Comparison of ENCODE assay signal across 8 cellular contexts in genomic region chr9:131417264-131418142, GRCh38. TPM values are rescaled to one million over a fixed set of nuclear protein-coding genes. Genes with fewer than 3 reads are reported as not detected.
DNase-seq lines count a peak whose midpoint lies in the region; TF ChIP-seq lines count a peak whose summit lies in the region.

No MANE protein-coding gene starts in this region.

- no peak overlapping the region for H2BK20ac ChIP-seq in H9 (ENCODE audit: low read depth, low read length, poor library complexity, severe bottlenecking)

- H3K23ac ChIP-seq in H9 (ENCODE audit: insufficient read length, low read depth, low read length), result no peak overlapping the region

- no CpG with 5 or more reads among the region's 13 CpGs for WGBS in H9 (ENCODE audit: extremely low coverage, insufficient read length, low lambda C conversion rate)

- H3K9me3 ChIP-seq in H9 (ENCODE audit: control insufficient read depth, low read depth, low read length) (no peaks in the 10 kb centered on the region), BE2C (peaks cover 3% of the 10 kb centered on the region; the same call in 1 of the 2 replicates)

- H3K36me3 ChIP-seq in BE2C, result peaks cover 13% of the 10 kb centered on the region

- H4K91ac ChIP-seq in H9 (ENCODE audit: insufficient read length, low read depth, low read length), result no peak overlapping the region

- H3K18ac ChIP-seq in H9 (ENCODE audit: insufficient read length, low read depth, low read length), result no peak overlapping the region

- no peak overlapping the region for H2AK5ac ChIP-seq in H9 (ENCODE audit: insufficient read length, low read length)

- no peak overlapping the region for H3T11ph ChIP-seq in H9 (ENCODE audit: low read length)

- H3K27me3 ChIP-seq in H9 (ENCODE audit: insufficient read depth, low read length) (no peaks in the 10 kb centered on the region), BE2C (no peaks in the 10 kb centered on the region)

- H4K20me1 ChIP-seq in H9 (ENCODE audit: control insufficient read depth, insufficient read depth, insufficient read length), result peaks cover 2% of the 10 kb centered on the region

- no peak overlapping the region for H2BK15ac ChIP-seq in H9 (ENCODE audit: low read depth, low read length)

- DNase-seq in CD14-positive monocyte (ENCODE audit: low spot score), result no peak
- DNase-seq in H9, result no peak
- DNase-seq in neural crest cell (ENCODE audit: low read depth, low spot score), result no peak
- no peak for DNase-seq in NCI-H1105 treated with DMSO at 0.1 percent for 48 hours (lab: John Stamatoyannopoulos, UW)
- DNase-seq in BE2C, result no peak
- no peak for DNase-seq in stimulated activated CD4-positive, alpha-beta T cell treated with anti-CD3 and anti-CD28 coated beads, Interleukin-2, amount 100 ng/mL, for 48 hours
- no peak for DNase-seq in cortex of kidney (lab: John Stamatoyannopoulos, UW)

- peaks cover 22 to 26% of the 10 kb centered on the region in 2 donors for H3K36me3 Mint-ChIP-seq in CD14-positive monocyte
- H3K36me3 Mint-ChIP-seq in H9 (ENCODE audit: insufficient read depth in 1 of 3, low read depth in 3 of 3), result peaks cover 16 to 53% (median 52%) of the 10 kb centered on the region in 3 experiments
- peaks cover 52% of the 10 kb centered on the region for H3K36me3 Mint-ChIP-seq in brain
- H3K36me3 Mint-ChIP-seq in neural crest cell (ENCODE audit: low read depth), result peaks cover 17% of the 10 kb centered on the region

- intact Hi-C loops in CD14-positive monocyte (cut with micrococcal nuclease), result no loop called here

- peaks cover 46% of the 10 kb centered on the region for H3K4me1 Mint-ChIP-seq in CD14-positive monocyte
- H3K4me1 Mint-ChIP-seq in H9, result peaks cover 72 to 76% of the 10 kb centered on the region in 2 experiments
- peaks cover 74% of the 10 kb centered on the region for H3K4me1 Mint-ChIP-seq in brain
- H3K4me1 Mint-ChIP-seq in neural crest cell, result peaks cover 64% of the 10 kb centered on the region

- no peak overlapping the region for H4K8ac ChIP-seq in H9 (replicated peaks; ENCODE audit: insufficient read length, low read depth, low read length)

- no peak overlapping the region for H3K4me2 ChIP-seq in H9 (ENCODE audit: insufficient read depth, insufficient read length, low read length)

- H3K79me1 ChIP-seq in H9 (ENCODE audit: insufficient read depth, low read depth, low read length, poor library complexity, severe bottlenecking), result no peaks in the 10 kb centered on the region

- no peak overlapping the region for H2BK120ac ChIP-seq in H9 (ENCODE audit: low read depth, low read length, poor library complexity, severe bottlenecking)

- no peak overlapping the region for H4K5ac ChIP-seq in H9 (ENCODE audit: insufficient read length, low read depth, low read length)

- H3K4me1 ChIP-seq in H9 (ENCODE audit: insufficient read depth, low read length), result peaks cover 22% of the 10 kb centered on the region; the same call in 1 of the 2 replicates
- peaks cover 46% of the 10 kb centered on the region for H3K4me1 ChIP-seq in BE2C

- H3K4ac ChIP-seq in H9 (ENCODE audit: low read depth, low read length), result no peak overlapping the region

- no peak overlapping the region for H2BK5ac ChIP-seq in H9 (ENCODE audit: insufficient read length, low read length)

- H3K9me3 Mint-ChIP-seq in CD14-positive monocyte (no peaks in the 10 kb centered on the region), H9 (peaks cover 9% of the 10 kb centered on the region in 2 experiments), brain (peaks cover 7 to 27% (median 19%) of the 10 kb centered on the region in 5 experiments), neural crest cell (peaks cover 3% of the 10 kb centered on the region)

- H3K4me3 Mint-ChIP-seq in CD14-positive monocyte (no peak overlapping the region), H9 (no peak overlapping the region; a peak in 1 of 5 replicates), brain (peak overlapping the region; percentile 4 to 75 (median 66)), neural crest cell (peak overlapping the region; percentile 11)

- no peak overlapping the region for H2BK12ac ChIP-seq in H9 (ENCODE audit: insufficient read length, low read depth, low read length)

- H3K14ac ChIP-seq in H9 (ENCODE audit: insufficient read depth, low read length), result no peak overlapping the region

- peak overlapping the region in 4 of 7 donors; percentile 34 to 64 (median 46) for H3K27ac Mint-ChIP-seq in CD14-positive monocyte
- H3K27ac Mint-ChIP-seq in H9, result peak overlapping the region; percentile 53 to 91 (median 72)
- H3K27ac Mint-ChIP-seq in brain, result peak overlapping the region; percentile 68 to 98 (median 89)
- peak overlapping the region; percentile 92 for H3K27ac Mint-ChIP-seq in neural crest cell (ENCODE audit: unreplicated experiment)

- peaks cover 85% of the 10 kb centered on the region for H3K79me2 ChIP-seq in H9 (ENCODE audit: insufficient read depth, low read length)

- H3K27ac ChIP-seq in H9 (ENCODE audit: insufficient read length, low read depth, low read length), result no peak overlapping the region

- H3K56ac ChIP-seq in H9 (ENCODE audit: insufficient read length, low read depth, low read length), result no peak overlapping the region

- no peak for TF ChIP-seq CTCF in CD14-positive monocyte (IDR thresholded peaks at IDR 0.05)
- no peak for TF ChIP-seq CTCF in H9 (conservative IDR thresholded peaks at IDR 0.05)
- TF ChIP-seq CTCF in brain (conservative IDR thresholded peaks at IDR 0.05), result no peak
- no peak for TF ChIP-seq CTCF in neural crest cell (conservative IDR thresholded peaks at IDR 0.05)
- TF ChIP-seq CTCF in BE2C (IDR thresholded peaks at IDR 0.05; ENCODE audit: low read depth, low read length), result no peak

- peak overlapping the region; percentile 42 for H3K9ac ChIP-seq in H9 (ENCODE audit: extremely low read depth, insufficient read length, low read length)

- H3K23me2 ChIP-seq in H9 (ENCODE audit: insufficient read length, low read depth, low read length, poor library complexity, severe bottlenecking), result no peaks in the 10 kb centered on the region

- no peaks in the 10 kb centered on the region for H3K27me3 Mint-ChIP-seq in CD14-positive monocyte (ENCODE audit: low read depth in 3 of 3)
- no peaks in the 10 kb centered on the region for H3K27me3 Mint-ChIP-seq in H9 (ENCODE audit: low read depth)
- H3K27me3 Mint-ChIP-seq in brain, result no peaks in the 10 kb centered on the region
- H3K27me3 Mint-ChIP-seq in neural crest cell (ENCODE audit: low read depth), result peaks cover 4% of the 10 kb centered on the region

- no peak overlapping the region for H3K4me3 ChIP-seq in BE2C (ENCODE audit: low read depth, low read length)

- no peak overlapping the region for H2AFZ ChIP-seq in H9 (ENCODE audit: low read length)

RNA-seq across cellular contexts. Expression of gene PRRC2B, which starts 23.6 kb away (rescaled TPM):
- polyA plus RNA-seq in CD14-positive monocyte (1 to 10 TPM; 2.8 to 8.6 TPM), brain (ENCODE audit: insufficient read depth, low read depth, low replicate concordance) (264 TPM)
- total RNA-seq in H9 (2021) (243 and 251 TPM in 2 replicates), neural crest cell (349 and 358 TPM in 2 replicates)
- 119 TPM for polyA plus RNA-seq in BE2C (2012; ENCODE audit: insufficient read depth, insufficient read length, low read depth)

Comparison
In these comparisons a context has a peak if more than half of its experiments do, and no peak if none do; other contexts are left out.
1. H3K4me3 Mint-ChIP-seq: peak in brain (5 of 5) and neural crest cell (single experiment); none in CD14-positive monocyte (0 of 2) and H9 (0 of 2).
2. Peak in every context shown above with its lines, with median percentiles within 50 percentile points of each other: H3K27ac Mint-ChIP-seq.